11 cellular contexts compared by ENCODE assay signal in the genomic region with DNA sequence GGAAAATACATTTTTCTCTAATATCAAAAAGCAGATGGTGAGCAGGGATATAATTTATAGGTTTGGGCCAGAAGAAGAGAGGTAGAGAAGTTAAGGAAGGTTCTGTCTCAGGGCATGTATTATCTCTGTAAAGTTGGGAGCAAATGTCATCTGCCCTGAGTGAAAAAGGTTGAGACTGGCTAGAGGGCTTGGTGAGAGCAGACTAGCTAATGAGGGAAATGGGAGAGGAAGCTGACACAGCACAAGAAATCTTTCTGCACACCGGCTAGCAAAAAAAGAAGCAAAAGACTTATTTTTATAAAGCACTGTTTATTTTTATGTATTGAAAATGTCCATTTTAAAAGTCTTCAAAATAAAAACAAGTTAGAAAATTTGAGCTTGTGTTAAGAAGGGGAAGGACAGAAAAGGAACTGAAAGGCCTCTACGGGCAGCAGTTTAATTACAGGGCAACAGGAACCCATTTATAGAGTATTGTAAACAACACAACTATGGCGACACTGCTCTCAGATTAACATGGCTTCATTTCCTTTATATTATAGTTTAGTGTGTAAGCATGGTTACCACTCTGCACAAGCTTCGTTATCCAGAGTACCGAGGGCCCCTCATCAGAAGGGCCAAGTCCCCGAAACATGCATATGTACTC. TPM values are rescaled to one million over a fixed set of nuclear protein-coding genes. Genes with fewer than 3 reads are reported as not detected.
DNase-seq lines count a peak whose midpoint lies in the region; ATAC-seq, FAIRE-seq and TF ChIP-seq lines count a peak whose summit lies in the region.
"Had no signal": no experiment of that assay in that cellular context is flagged by ENCODE, and none has a peak within 500 bp of the region (broad histone marks: within the 10 kb centered on the region; RNA-seq: fewer than 3 reads in every experiment).

No MANE protein-coding gene starts in this region.

- TF ChIP-seq CTCF in activated B cell treated with CpG ODN at 0.5 μM for 24 hours (IDR thresholded peaks at IDR 0.05) = no peak

- H3K27me3 Mint-ChIP-seq in activated B cell treated with CpG ODN at 0.5 μM for 24 hours = no peaks in the 10 kb centered on the region

- peaks cover 59% of the 10 kb centered on the region for H3K36me3 Mint-ChIP-seq in activated B cell treated with CpG ODN at 0.5 μM for 24 hours (ENCODE audit: low read depth)

- CTCF ChIA-PET in activated B cell treated with CpG ODN at 0.5 μM for 24 hours (lab: Charles Lee) = no interaction called here

- no peak for TF ChIP-seq POLR2A in GM12891 (IDR thresholded peaks at IDR 0.05; ENCODE audit: low read depth, low read length)

- peaks cover 19% of the 10 kb centered on the region for H3K4me1 Mint-ChIP-seq in activated B cell treated with CpG ODN at 0.5 μM for 24 hours

- no peak overlapping the region for H3K4me3 Mint-ChIP-seq in activated B cell treated with CpG ODN at 0.5 μM for 24 hours
- H3K4me3 Mint-ChIP-seq: stimulated activated effector memory CD8-positive, alpha-beta T cell treated with anti-CD3 and anti-CD28 coated beads, Interleukin-12 subunit alpha, Interleukin-12 subunit beta, amount 100 ng/mL, for 72 hours had no signal

- peak; percentile 80 for ATAC-seq in GM19455 (IDR thresholded peaks at IDR 0.05; ENCODE audit: unreplicated experiment)
- peak; percentile 77 for ATAC-seq in HG03159 (IDR thresholded peaks at IDR 0.05; ENCODE audit: unreplicated experiment)
- ATAC-seq in activated B cell treated with CpG ODN at 0.5 μM for 24 hours (ENCODE audit: low read depth) = peak; percentile 42
- ATAC-seq in left cardiac atrium = no peak
- no peak for ATAC-seq in HG03108 (IDR thresholded peaks at IDR 0.05; ENCODE audit: unreplicated experiment)
- ATAC-seq: stimulated activated effector memory CD8-positive, alpha-beta T cell treated with anti-CD3 and anti-CD28 coated beads, Interleukin-12 subunit alpha, Interleukin-12 subunit beta, amount 100 ng/mL, for 72 hours had no signal

- H3K27ac Mint-ChIP-seq in activated B cell treated with CpG ODN at 0.5 μM for 24 hours = peak overlapping the region; percentile 80

- FAIRE-seq in GM12891 (lab: Jason Lieb, UNC) = peak; percentile 97

- POLR2A ChIA-PET in activated B cell treated with CpG ODN at 0.5 μM for 24 hours (lab: Charles Lee) = no interaction called here

- no peaks in the 10 kb centered on the region for H3K9me3 Mint-ChIP-seq in activated B cell treated with CpG ODN at 0.5 μM for 24 hours

- DNase-seq in GM12891 (ENCODE audit: insufficient read length, low spot score) (no peak), activated B cell treated with CpG ODN at 0.5 μM for 24 hours (no peak), left cardiac atrium (no peak), NCI-H774 (lab: John Stamatoyannopoulos, UW) (no peak)
- no peak for DNase-seq in stimulated activated CD4-positive, alpha-beta T cell treated with anti-CD3 and anti-CD28 coated beads, Interleukin-4, amount 100 ng/mL, for 4 hours
- DNase-seq: KG1, NCI-H345 had no signal

- intact Hi-C loops in activated B cell treated with CpG ODN at 0.5 μM for 24 hours (cut with micrococcal nuclease) (no loop called here), left cardiac atrium (cut with DNase I) (no loop called here)

TF ChIP-seq in GM12891, 5 proteins besides CTCF, POLR2A, EP300 and RAD21:
- TF ChIP-seq PAX5 (IDR thresholded peaks at IDR 0.05; ENCODE audit: insufficient read depth, low read length, severe bottlenecking) = no peak
- peak; percentile 69 for TF ChIP-seq SPI1 (IDR thresholded peaks at IDR 0.05; ENCODE audit: low read depth, low read length)

RNA-seq across cellular contexts. Expression of a gene that starts 17.4 kb away (rescaled TPM):
- 0.21 TPM for polyA plus RNA-seq in GM12891 (2012; ENCODE audit: low read depth, missing spikeins)
- not detected in 2 replicates for total RNA-seq in activated B cell treated with CpG ODN at 0.5 μM for 24 hours
- under 1 TPM in 1 of 2 donors, not detected in 1; 0.41 TPM for total RNA-seq in left cardiac atrium

Comparison
In these comparisons a context has a peak if more than half of its experiments do, and no peak if none do; other contexts are left out.
1. ATAC-seq: peak in GM19455 (single experiment), HG03159 (single experiment) and activated B cell treated with CpG ODN at 0.5 μM for 24 hours (single experiment); none in left cardiac atrium (0 of 2) and HG03108 (single experiment).